In the genomic region with DNA sequence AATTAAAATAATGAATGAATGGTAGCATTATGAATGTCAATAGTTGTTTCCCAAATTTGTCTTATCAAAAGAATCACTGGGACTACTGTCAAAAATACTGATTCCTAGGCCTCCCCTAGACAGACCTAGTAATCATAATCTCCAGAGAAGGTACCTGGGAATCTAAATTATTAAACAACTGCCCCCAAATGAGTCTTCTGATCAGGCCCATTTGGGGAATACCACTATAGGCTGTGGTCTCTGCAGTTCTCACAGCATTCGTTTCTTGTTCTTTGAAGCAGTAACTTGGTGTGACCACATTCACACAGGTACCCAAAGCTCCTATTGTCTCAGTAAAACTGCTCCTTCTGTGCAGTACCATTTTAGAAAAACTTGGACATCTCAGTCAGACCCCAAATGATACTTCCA, we compare ENCODE assay signal across 1 cellular context.
TF ChIP-seq lines count a peak whose summit lies in the region.

No MANE protein-coding gene starts in this region.

TF ChIP-seq in HepG2, 621 proteins besides CTCF, POLR2A, EP300 and RAD21 (continued from another document):
- TF ChIP-seq, protein P1, sequence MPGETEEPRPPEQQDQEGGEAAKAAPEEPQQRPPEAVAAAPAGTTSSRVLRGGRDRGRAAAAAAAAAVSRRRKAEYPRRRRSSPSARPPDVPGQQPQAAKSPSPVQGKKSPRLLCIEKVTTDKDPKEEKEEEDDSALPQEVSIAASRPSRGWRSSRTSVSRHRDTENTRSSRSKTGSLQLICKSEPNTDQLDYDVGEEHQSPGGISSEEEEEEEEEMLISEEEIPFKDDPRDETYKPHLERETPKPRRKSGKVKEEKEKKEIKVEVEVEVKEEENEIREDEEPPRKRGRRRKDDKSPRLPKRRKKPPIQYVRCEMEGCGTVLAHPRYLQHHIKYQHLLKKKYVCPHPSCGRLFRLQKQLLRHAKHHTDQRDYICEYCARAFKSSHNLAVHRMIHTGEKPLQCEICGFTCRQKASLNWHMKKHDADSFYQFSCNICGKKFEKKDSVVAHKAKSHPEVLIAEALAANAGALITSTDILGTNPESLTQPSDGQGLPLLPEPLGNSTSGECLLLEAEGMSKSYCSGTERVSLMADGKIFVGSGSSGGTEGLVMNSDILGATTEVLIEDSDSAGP (CRISPR knock-in tag; IDR thresholded peaks at IDR 0.05; ENCODE audit: borderline replicate concordance) = no peak
- TF ChIP-seq, protein P2, sequence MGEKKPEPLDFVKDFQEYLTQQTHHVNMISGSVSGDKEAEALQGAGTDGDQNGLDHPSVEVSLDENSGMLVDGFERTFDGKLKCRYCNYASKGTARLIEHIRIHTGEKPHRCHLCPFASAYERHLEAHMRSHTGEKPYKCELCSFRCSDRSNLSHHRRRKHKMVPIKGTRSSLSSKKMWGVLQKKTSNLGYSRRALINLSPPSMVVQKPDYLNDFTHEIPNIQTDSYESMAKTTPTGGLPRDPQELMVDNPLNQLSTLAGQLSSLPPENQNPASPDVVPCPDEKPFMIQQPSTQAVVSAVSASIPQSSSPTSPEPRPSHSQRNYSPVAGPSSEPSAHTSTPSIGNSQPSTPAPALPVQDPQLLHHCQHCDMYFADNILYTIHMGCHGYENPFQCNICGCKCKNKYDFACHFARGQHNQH (CRISPR knock-in tag; IDR thresholded peaks at IDR 0.05) = no peak
